30 cellular contexts compared by ENCODE assay signal in genomic region chr6:24497254-24497989, GRCh38. TPM values are rescaled to one million over a fixed set of nuclear protein-coding genes. Genes with fewer than 3 reads are reported as not detected.
DNase-seq lines count a peak whose midpoint lies in the region; ATAC-seq and TF ChIP-seq lines count a peak whose summit lies in the region.
"Had no signal": no experiment of that assay in that cellular context is flagged by ENCODE, and none has a peak within 500 bp of the region (broad histone marks: within the 10 kb centered on the region; RNA-seq: fewer than 3 reads in every experiment).

No MANE protein-coding gene starts in this region.

- H3K36me3 ChIP-seq in Karpas-422 (ENCODE audit: insufficient read depth, low read length), result peaks cover 16% of the 10 kb centered on the region; the same call in 1 of the 2 replicates
- H3K36me3 ChIP-seq: neutrophil, SJCRH30 had no signal

- ATAC-seq in activated CD8-positive, alpha-beta T cell treated with anti-CD3 and anti-CD28 coated beads for 36 hours, result peak; percentile 7
- ATAC-seq in activated CD8-positive, alpha-beta T cell treated with anti-CD3 and anti-CD28 coated beads, Interleukin-2, amount 10 ng/mL, durations not matched to agents 7 days and 5 days, result no peak
- ATAC-seq in GM18519 (IDR thresholded peaks at IDR 0.05; ENCODE audit: low FRiP score, unreplicated experiment), result peak; percentile 23
- ATAC-seq in activated CD8-positive, alpha-beta memory T cell treated with anti-CD3 and anti-CD28 coated beads, Interleukin-2, amount 10 ng/mL, durations not matched to agents 7 days and 5 days, result no peak
- ATAC-seq: activated CD4-positive, CD25-positive, alpha-beta regulatory T cell treated with anti-CD3 and anti-CD28 coated beads, Interleukin-2, amount 50 U/mL, for 24 hours; left cardiac atrium had no signal

- no peaks in the 10 kb centered on the region for H3K27me3 Mint-ChIP-seq in activated CD8-positive, alpha-beta T cell treated with anti-CD3 and anti-CD28 coated beads for 36 hours
- H3K27me3 Mint-ChIP-seq in activated CD8-positive, alpha-beta T cell treated with anti-CD3 and anti-CD28 coated beads, Interleukin-2, amount 10 ng/mL, durations not matched to agents 7 days and 5 days (ENCODE audit: low read depth), result no peaks in the 10 kb centered on the region
- H3K27me3 Mint-ChIP-seq in nephron (ENCODE audit: low read depth), result peaks cover 7% of the 10 kb centered on the region
- H3K27me3 Mint-ChIP-seq in activated CD8-positive, alpha-beta memory T cell treated with anti-CD3 and anti-CD28 coated beads, Interleukin-2, amount 10 ng/mL, durations not matched to agents 7 days and 5 days, result no peaks in the 10 kb centered on the region
- H3K27me3 Mint-ChIP-seq: stimulated activated naive CD8-positive, alpha-beta T cell treated with anti-CD3 and anti-CD28 coated beads, Interleukin-15, Interleukin-2, amounts not matched to agents 100 ng/mL and 50 ng/mL, for 24 hours had no signal

- DNase-seq in activated CD8-positive, alpha-beta T cell treated with anti-CD3 and anti-CD28 coated beads for 36 hours, result peak; percentile 11
- no peak for DNase-seq in activated CD8-positive, alpha-beta T cell treated with anti-CD3 and anti-CD28 coated beads, Interleukin-2, amount 10 ng/mL, durations not matched to agents 7 days and 5 days
- peak; percentile 47 for DNase-seq in Karpas-422
- no peak for DNase-seq in foreskin fibroblast
- no peak for DNase-seq in activated CD8-positive, alpha-beta memory T cell treated with anti-CD3 and anti-CD28 coated beads, Interleukin-2, amount 10 ng/mL, durations not matched to agents 7 days and 5 days
- DNase-seq in kidney tubule cell (ENCODE audit: low spot score), result no peak
- DNase-seq: activated CD4-positive, alpha-beta T cell treated with anti-CD3 and anti-CD28 coated beads, Interleukin-2, amount 50 U/mL, for 48 hours; activated naive CD8-positive, alpha-beta T cell treated with anti-CD3 and anti-CD28 coated beads, Interleukin-2, amount 10 ng/mL, durations not matched to agents 7 days and 5 days; dermis blood vessel endothelial cell; esophagus squamous epithelium; KBM-7; left cardiac atrium; mammary epithelial cell; MM.1S; NCI-H1417; NCI-H2081; NCI-H345; NCI-H774; SJCRH30; T-helper 1 cell; tibial artery had no signal

- H3K4me1 Mint-ChIP-seq in activated CD8-positive, alpha-beta T cell treated with anti-CD3 and anti-CD28 coated beads for 36 hours (ENCODE audit: low read depth), result peaks cover 32% of the 10 kb centered on the region
- H3K4me1 Mint-ChIP-seq in activated CD8-positive, alpha-beta T cell treated with anti-CD3 and anti-CD28 coated beads, Interleukin-2, amount 10 ng/mL, durations not matched to agents 7 days and 5 days (ENCODE audit: low read depth), result peaks cover 14% of the 10 kb centered on the region
- H3K4me1 Mint-ChIP-seq in nephron, result peaks cover 20% of the 10 kb centered on the region
- H3K4me1 Mint-ChIP-seq in activated CD8-positive, alpha-beta memory T cell treated with anti-CD3 and anti-CD28 coated beads, Interleukin-2, amount 10 ng/mL, durations not matched to agents 7 days and 5 days, result peaks cover 14% of the 10 kb centered on the region

- H3K27me3 ChIP-seq in Karpas-422 (ENCODE audit: low read length), result no peaks in the 10 kb centered on the region
- H3K27me3 ChIP-seq: esophagus squamous epithelium, hepatocyte, SJCRH30, tibial artery had no signal

- POLR2A ChIA-PET in activated CD8-positive, alpha-beta T cell treated with anti-CD3 and anti-CD28 coated beads for 36 hours (lab: Charles Lee), result interaction anchor here (1.2 kb wide), 1 partner anchor 11 kb away, joined by 5 read pairs; no protein-coding TSS in a partner anchor
- POLR2A ChIA-PET in activated CD8-positive, alpha-beta T cell treated with anti-CD3 and anti-CD28 coated beads, Interleukin-2, amount 10 ng/mL, durations not matched to agents 7 days and 5 days (lab: Charles Lee), result no interaction called here

- no peak overlapping the region for H2AFZ ChIP-seq in Karpas-422 (ENCODE audit: low read length)
- H2AFZ ChIP-seq: hepatocyte had no signal

- TF ChIP-seq CTCF in activated CD8-positive, alpha-beta T cell treated with anti-CD3 and anti-CD28 coated beads for 36 hours (IDR thresholded peaks at IDR 0.05), result no peak
- TF ChIP-seq CTCF in nephron (IDR thresholded peaks at IDR 0.05; ENCODE audit: unreplicated experiment in 3 of 3), result no peak
- no peak for TF ChIP-seq CTCF in foreskin fibroblast (IDR thresholded peaks at IDR 0.05; ENCODE audit: low read depth, low read length)

- H4K20me1 ChIP-seq in Karpas-422 (ENCODE audit: insufficient read depth, low read depth, low read length), result no peaks in the 10 kb centered on the region

- no peak overlapping the region for H3K4me2 ChIP-seq in Karpas-422 (ENCODE audit: low read depth, low read length, poor library complexity, severe bottlenecking)
- H3K4me2 ChIP-seq: hepatocyte had no signal

- intact Hi-C loops in activated CD8-positive, alpha-beta T cell treated with anti-CD3 and anti-CD28 coated beads for 36 hours (cut with micrococcal nuclease), result no loop called here

- no peak overlapping the region for H3K9ac ChIP-seq in Karpas-422 (ENCODE audit: low read length)

- H3K27ac Mint-ChIP-seq in activated CD8-positive, alpha-beta T cell treated with anti-CD3 and anti-CD28 coated beads for 36 hours, result no peak overlapping the region
- no peak overlapping the region for H3K27ac Mint-ChIP-seq in activated CD8-positive, alpha-beta T cell treated with anti-CD3 and anti-CD28 coated beads, Interleukin-2, amount 10 ng/mL, durations not matched to agents 7 days and 5 days
- no peak overlapping the region for H3K27ac Mint-ChIP-seq in nephron
- no peak overlapping the region for H3K27ac Mint-ChIP-seq in activated CD8-positive, alpha-beta memory T cell treated with anti-CD3 and anti-CD28 coated beads, Interleukin-2, amount 10 ng/mL, durations not matched to agents 7 days and 5 days
- H3K27ac Mint-ChIP-seq: activated naive CD8-positive, alpha-beta T cell treated with anti-CD3 and anti-CD28 coated beads, Interleukin-2, amount 10 ng/mL, durations not matched to agents 7 days and 5 days; progenitor cell of endocrine pancreas; stimulated activated naive CD8-positive, alpha-beta T cell treated with anti-CD3 and anti-CD28 coated beads, Interleukin-15, Interleukin-2, amounts not matched to agents 100 ng/mL and 50 ng/mL, for 24 hours had no signal

- H3K9me2 ChIP-seq in Karpas-422 (replicated peaks; ENCODE audit: insufficient read depth, low read length), result no peaks in the 10 kb centered on the region

- no peak overlapping the region for H3K4me3 ChIP-seq in Karpas-422 (ENCODE audit: low read length)
- H3K4me3 ChIP-seq in foreskin fibroblast (ENCODE audit: low read depth in 1 of 2, low read length in 2 of 2), result no peak overlapping the region
- H3K4me3 ChIP-seq: esophagus squamous epithelium, hepatocyte, SJCRH30, tibial artery had no signal

- H3K4me1 ChIP-seq in Karpas-422 (ENCODE audit: low read length), result peaks cover 38% of the 10 kb centered on the region
- H3K4me1 ChIP-seq: SJCRH30 had no signal

- CTCF ChIA-PET in activated CD8-positive, alpha-beta T cell treated with anti-CD3 and anti-CD28 coated beads for 36 hours (lab: Charles Lee), result interaction anchor here (0.9 to 1.2 kb wide), 2 partner anchors 12 to 67 kb away, joined by 3 to 4 read pairs; no protein-coding TSS in a partner anchor
- CTCF ChIA-PET in activated CD8-positive, alpha-beta T cell treated with anti-CD3 and anti-CD28 coated beads, Interleukin-2, amount 10 ng/mL, durations not matched to agents 7 days and 5 days (lab: Charles Lee), result interaction anchor here (3.1 kb wide), 1 partner anchor 28 kb away, joined by 10 read pairs; no protein-coding TSS in a partner anchor
- CTCF ChIA-PET in activated CD8-positive, alpha-beta memory T cell treated with anti-CD3 and anti-CD28 coated beads, Interleukin-2, amount 10 ng/mL, durations not matched to agents 7 days and 5 days (lab: Charles Lee), result no interaction called here

- peak overlapping the region; percentile 36; the same call in 1 of the 2 replicates for H3K27ac ChIP-seq in Karpas-422 (ENCODE audit: low read length)
- H3K27ac ChIP-seq: 22Rv1, esophagus squamous epithelium, hepatocyte, neutrophil, SJCRH30, tibial artery had no signal

- H3K79me2 ChIP-seq in Karpas-422 (ENCODE audit: low read length), result peaks cover 21% of the 10 kb centered on the region

- H3K36me3 Mint-ChIP-seq in activated CD8-positive, alpha-beta T cell treated with anti-CD3 and anti-CD28 coated beads for 36 hours (ENCODE audit: low read depth), result peaks cover 13% of the 10 kb centered on the region
- peaks cover 5% of the 10 kb centered on the region for H3K36me3 Mint-ChIP-seq in activated CD8-positive, alpha-beta T cell treated with anti-CD3 and anti-CD28 coated beads, Interleukin-2, amount 10 ng/mL, durations not matched to agents 7 days and 5 days (ENCODE audit: low read depth)
- peaks cover 35% of the 10 kb centered on the region for H3K36me3 Mint-ChIP-seq in nephron (ENCODE audit: low read depth)
- H3K36me3 Mint-ChIP-seq in activated CD8-positive, alpha-beta memory T cell treated with anti-CD3 and anti-CD28 coated beads, Interleukin-2, amount 10 ng/mL, durations not matched to agents 7 days and 5 days, result peaks cover 13% of the 10 kb centered on the region

- no peak overlapping the region for H3K4me3 Mint-ChIP-seq in activated CD8-positive, alpha-beta T cell treated with anti-CD3 and anti-CD28 coated beads for 36 hours
- no peak overlapping the region for H3K4me3 Mint-ChIP-seq in activated CD8-positive, alpha-beta T cell treated with anti-CD3 and anti-CD28 coated beads, Interleukin-2, amount 10 ng/mL, durations not matched to agents 7 days and 5 days
- H3K4me3 Mint-ChIP-seq in nephron, result peak overlapping the region; percentile 33 to 67 (median 46)
- no peak overlapping the region for H3K4me3 Mint-ChIP-seq in activated CD8-positive, alpha-beta memory T cell treated with anti-CD3 and anti-CD28 coated beads, Interleukin-2, amount 10 ng/mL, durations not matched to agents 7 days and 5 days
- H3K4me3 Mint-ChIP-seq: activated naive CD8-positive, alpha-beta T cell treated with anti-CD3 and anti-CD28 coated beads, Interleukin-2, amount 10 ng/mL, durations not matched to agents 7 days and 5 days; stimulated activated naive CD8-positive, alpha-beta T cell treated with anti-CD3 and anti-CD28 coated beads, Interleukin-15, Interleukin-2, amounts not matched to agents 100 ng/mL and 50 ng/mL, for 24 hours had no signal

- peaks cover 8% of the 10 kb centered on the region for H3K9me3 Mint-ChIP-seq in activated CD8-positive, alpha-beta T cell treated with anti-CD3 and anti-CD28 coated beads for 36 hours
- no peaks in the 10 kb centered on the region for H3K9me3 Mint-ChIP-seq in activated CD8-positive, alpha-beta T cell treated with anti-CD3 and anti-CD28 coated beads, Interleukin-2, amount 10 ng/mL, durations not matched to agents 7 days and 5 days (ENCODE audit: insufficient read depth)
- H3K9me3 Mint-ChIP-seq in nephron, result no peaks in the 10 kb centered on the region
- H3K9me3 Mint-ChIP-seq in activated CD8-positive, alpha-beta memory T cell treated with anti-CD3 and anti-CD28 coated beads, Interleukin-2, amount 10 ng/mL, durations not matched to agents 7 days and 5 days (ENCODE audit: low read depth), result peaks cover 5% of the 10 kb centered on the region

- no peaks in the 10 kb centered on the region; the same call in 1 of the 2 replicates for H3K9me3 ChIP-seq in Karpas-422 (ENCODE audit: low read length)
- H3K9me3 ChIP-seq: esophagus squamous epithelium, neutrophil, SJCRH30, tibial artery had no signal

RNA-seq across cellular contexts. Expression of gene ALDH5A1, which starts 2.7 kb away (rescaled TPM):
- total RNA-seq in activated CD8-positive, alpha-beta T cell treated with anti-CD3 and anti-CD28 coated beads for 36 hours, result 10 to 100 TPM; 20.7 to 20.8 TPM
- total RNA-seq in activated CD8-positive, alpha-beta T cell treated with anti-CD3 and anti-CD28 coated beads, Interleukin-2, amount 10 ng/mL, durations not matched to agents 7 days and 5 days, result 1 to 10 TPM; 4.8 to 4.9 TPM
- total RNA-seq in Karpas-422 (2014; rRNA removed; shearing (Covaris generic); ENCODE audit: low replicate concordance), result 33.1 and 33.9 TPM in 2 replicates
- 1 to 10 TPM; 3.7 to 6.5 TPM for total RNA-seq in activated CD8-positive, alpha-beta memory T cell treated with anti-CD3 and anti-CD28 coated beads, Interleukin-2, amount 10 ng/mL, durations not matched to agents 7 days and 5 days

RNA-seq across cellular contexts. Expression of gene GPLD1, which starts 8.0 kb away (rescaled TPM):
- under 1 TPM; 0.51 to 0.72 TPM for total RNA-seq in activated CD8-positive, alpha-beta T cell treated with anti-CD3 and anti-CD28 coated beads for 36 hours
- under 1 TPM; 0.34 to 0.45 TPM for total RNA-seq in activated CD8-positive, alpha-beta T cell treated with anti-CD3 and anti-CD28 coated beads, Interleukin-2, amount 10 ng/mL, durations not matched to agents 7 days and 5 days
- total RNA-seq in Karpas-422 (2014; rRNA removed; shearing (Covaris generic); ENCODE audit: low replicate concordance), result 8.5 and 9.0 TPM in 2 replicates
- under 1 TPM; 0.42 to 0.58 TPM for total RNA-seq in activated CD8-positive, alpha-beta memory T cell treated with anti-CD3 and anti-CD28 coated beads, Interleukin-2, amount 10 ng/mL, durations not matched to agents 7 days and 5 days
- total RNA-seq: RPMI7951 had no signal

Comparison
In these comparisons a context has a peak if more than half of its experiments do, and no peak if none do; other contexts are left out.
1. ATAC-seq: peak in activated CD8-positive, alpha-beta T cell treated with anti-CD3 and anti-CD28 coated beads for 36 hours (single experiment) and GM18519 (single experiment); none in activated CD8-positive, alpha-beta T cell treated with anti-CD3 and anti-CD28 coated beads, Interleukin-2, amount 10 ng/mL, durations not matched to agents 7 days and 5 days (single experiment) and activated CD8-positive, alpha-beta memory T cell treated with anti-CD3 and anti-CD28 coated beads, Interleukin-2, amount 10 ng/mL, durations not matched to agents 7 days and 5 days (single experiment).
2. DNase-seq: peak in activated CD8-positive, alpha-beta T cell treated with anti-CD3 and anti-CD28 coated beads for 36 hours (single experiment) and Karpas-422 (single experiment); none in activated CD8-positive, alpha-beta T cell treated with anti-CD3 and anti-CD28 coated beads, Interleukin-2, amount 10 ng/mL, durations not matched to agents 7 days and 5 days (single experiment), foreskin fibroblast (0 of 2), activated CD8-positive, alpha-beta memory T cell treated with anti-CD3 and anti-CD28 coated beads, Interleukin-2, amount 10 ng/mL, durations not matched to agents 7 days and 5 days (single experiment) and kidney tubule cell (single experiment).
3. H3K4me3 Mint-ChIP-seq: peak in nephron (3 of 3); none in activated CD8-positive, alpha-beta T cell treated with anti-CD3 and anti-CD28 coated beads for 36 hours (single experiment), activated CD8-positive, alpha-beta T cell treated with anti-CD3 and anti-CD28 coated beads, Interleukin-2, amount 10 ng/mL, durations not matched to agents 7 days and 5 days (single experiment) and activated CD8-positive, alpha-beta memory T cell treated with anti-CD3 and anti-CD28 coated beads, Interleukin-2, amount 10 ng/mL, durations not matched to agents 7 days and 5 days (single experiment).